Comparison of ENCODE assay signal across 1 cellular context in the genomic region with DNA sequence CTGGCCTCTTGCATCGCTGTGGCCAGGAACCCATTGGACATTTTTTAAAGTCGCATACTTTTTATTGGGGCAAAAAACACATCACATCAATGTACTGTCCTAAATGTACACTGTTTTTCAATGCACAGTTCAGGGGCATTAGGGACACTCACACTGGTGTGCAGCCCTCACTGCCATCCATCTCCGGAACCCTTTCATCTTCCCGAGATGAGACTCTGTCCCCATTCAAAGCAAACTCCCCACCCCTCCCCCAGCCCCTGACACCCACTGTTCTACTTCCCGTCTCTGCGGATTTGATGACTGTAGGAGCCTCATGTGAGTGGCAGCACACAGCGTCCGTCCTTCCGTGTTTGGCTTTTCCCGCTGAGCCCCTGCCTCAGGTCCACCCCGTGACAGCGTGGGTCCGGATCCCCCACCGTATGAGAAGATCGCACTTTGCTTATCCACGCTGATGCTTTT.
TF ChIP-seq lines count a peak whose summit lies in the region.

No MANE protein-coding gene starts in this region.

TF ChIP-seq in HepG2, 621 proteins besides CTCF, POLR2A, EP300 and RAD21 (continues in another document):
- no peak for TF ChIP-seq ARNT2 (CRISPR knock-in tag; IDR thresholded peaks at IDR 0.05; ENCODE audit: low read depth)
- no peak for TF ChIP-seq KAT7 (CRISPR knock-in tag; IDR thresholded peaks at IDR 0.05; ENCODE audit: borderline replicate concordance)
- peak; percentile 40 for TF ChIP-seq BRD4 (CRISPR knock-in tag; IDR thresholded peaks at IDR 0.05)
- peak; percentile 29; the same call in 1 of the 2 replicates for TF ChIP-seq ZMYM4 (CRISPR knock-in tag; IDR thresholded peaks at IDR 0.05)
- TF ChIP-seq ZNF432 (CRISPR knock-in tag; IDR thresholded peaks at IDR 0.05; ENCODE audit: borderline replicate concordance): no peak
- peak; percentile 40 for TF ChIP-seq CHD2 (IDR thresholded peaks at IDR 0.05; ENCODE audit: low read depth, low read length)
- TF ChIP-seq, protein P1, sequence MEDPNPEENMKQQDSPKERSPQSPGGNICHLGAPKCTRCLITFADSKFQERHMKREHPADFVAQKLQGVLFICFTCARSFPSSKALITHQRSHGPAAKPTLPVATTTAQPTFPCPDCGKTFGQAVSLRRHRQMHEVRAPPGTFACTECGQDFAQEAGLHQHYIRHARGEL (CRISPR knock-in tag; IDR thresholded peaks at IDR 0.05): no peak
- peak; percentile 83; the same call in 1 of the 2 replicates for TF ChIP-seq HMG20A (CRISPR knock-in tag; IDR thresholded peaks at IDR 0.05; ENCODE audit: borderline replicate concordance)
- TF ChIP-seq ERF (CRISPR knock-in tag; IDR thresholded peaks at IDR 0.05): 0 out of 2 replicates have a peak, but pooled peaks have one; percentile 17
- peak; percentile 92 for TF ChIP-seq ETV5 (CRISPR knock-in tag; IDR thresholded peaks at IDR 0.05; ENCODE audit: borderline replicate concordance)
- TF ChIP-seq ZNF614 (CRISPR knock-in tag; IDR thresholded peaks at IDR 0.05; ENCODE audit: borderline replicate concordance): peak; percentile 35; the same call in 1 of the 2 replicates
- TF ChIP-seq SRF (IDR thresholded peaks at IDR 0.05; ENCODE audit: low read depth, low read length): no peak
- no peak for TF ChIP-seq PCBP1 (IDR thresholded peaks at IDR 0.05; ENCODE audit: borderline replicate concordance, low read depth, low read length)
- TF ChIP-seq THYN1 (CRISPR knock-in tag; IDR thresholded peaks at IDR 0.05; ENCODE audit: borderline replicate concordance, low read depth): no peak
- TF ChIP-seq, protein P2, sequence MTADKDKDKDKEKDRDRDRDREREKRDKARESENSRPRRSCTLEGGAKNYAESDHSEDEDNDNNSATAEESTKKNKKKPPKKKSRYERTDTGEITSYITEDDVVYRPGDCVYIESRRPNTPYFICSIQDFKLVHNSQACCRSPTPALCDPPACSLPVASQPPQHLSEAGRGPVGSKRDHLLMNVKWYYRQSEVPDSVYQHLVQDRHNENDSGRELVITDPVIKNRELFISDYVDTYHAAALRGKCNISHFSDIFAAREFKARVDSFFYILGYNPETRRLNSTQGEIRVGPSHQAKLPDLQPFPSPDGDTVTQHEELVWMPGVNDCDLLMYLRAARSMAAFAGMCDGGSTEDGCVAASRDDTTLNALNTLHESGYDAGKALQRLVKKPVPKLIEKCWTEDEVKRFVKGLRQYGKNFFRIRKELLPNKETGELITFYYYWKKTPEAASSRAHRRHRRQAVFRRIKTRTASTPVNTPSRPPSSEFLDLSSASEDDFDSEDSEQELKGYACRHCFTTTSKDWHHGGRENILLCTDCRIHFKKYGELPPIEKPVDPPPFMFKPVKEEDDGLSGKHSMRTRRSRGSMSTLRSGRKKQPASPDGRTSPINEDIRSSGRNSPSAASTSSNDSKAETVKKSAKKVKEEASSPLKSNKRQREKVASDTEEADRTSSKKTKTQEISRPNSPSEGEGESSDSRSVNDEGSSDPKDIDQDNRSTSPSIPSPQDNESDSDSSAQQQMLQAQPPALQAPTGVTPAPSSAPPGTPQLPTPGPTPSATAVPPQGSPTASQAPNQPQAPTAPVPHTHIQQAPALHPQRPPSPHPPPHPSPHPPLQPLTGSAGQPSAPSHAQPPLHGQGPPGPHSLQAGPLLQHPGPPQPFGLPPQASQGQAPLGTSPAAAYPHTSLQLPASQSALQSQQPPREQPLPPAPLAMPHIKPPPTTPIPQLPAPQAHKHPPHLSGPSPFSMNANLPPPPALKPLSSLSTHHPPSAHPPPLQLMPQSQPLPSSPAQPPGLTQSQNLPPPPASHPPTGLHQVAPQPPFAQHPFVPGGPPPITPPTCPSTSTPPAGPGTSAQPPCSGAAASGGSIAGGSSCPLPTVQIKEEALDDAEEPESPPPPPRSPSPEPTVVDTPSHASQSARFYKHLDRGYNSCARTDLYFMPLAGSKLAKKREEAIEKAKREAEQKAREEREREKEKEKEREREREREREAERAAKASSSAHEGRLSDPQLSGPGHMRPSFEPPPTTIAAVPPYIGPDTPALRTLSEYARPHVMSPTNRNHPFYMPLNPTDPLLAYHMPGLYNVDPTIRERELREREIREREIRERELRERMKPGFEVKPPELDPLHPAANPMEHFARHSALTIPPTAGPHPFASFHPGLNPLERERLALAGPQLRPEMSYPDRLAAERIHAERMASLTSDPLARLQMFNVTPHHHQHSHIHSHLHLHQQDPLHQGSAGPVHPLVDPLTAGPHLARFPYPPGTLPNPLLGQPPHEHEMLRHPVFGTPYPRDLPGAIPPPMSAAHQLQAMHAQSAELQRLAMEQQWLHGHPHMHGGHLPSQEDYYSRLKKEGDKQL (CRISPR knock-in tag; IDR thresholded peaks at IDR 0.05; ENCODE audit: low read depth): 0 out of 2 replicates have a peak, but pooled peaks have one; percentile 37
- TF ChIP-seq, protein P3, sequence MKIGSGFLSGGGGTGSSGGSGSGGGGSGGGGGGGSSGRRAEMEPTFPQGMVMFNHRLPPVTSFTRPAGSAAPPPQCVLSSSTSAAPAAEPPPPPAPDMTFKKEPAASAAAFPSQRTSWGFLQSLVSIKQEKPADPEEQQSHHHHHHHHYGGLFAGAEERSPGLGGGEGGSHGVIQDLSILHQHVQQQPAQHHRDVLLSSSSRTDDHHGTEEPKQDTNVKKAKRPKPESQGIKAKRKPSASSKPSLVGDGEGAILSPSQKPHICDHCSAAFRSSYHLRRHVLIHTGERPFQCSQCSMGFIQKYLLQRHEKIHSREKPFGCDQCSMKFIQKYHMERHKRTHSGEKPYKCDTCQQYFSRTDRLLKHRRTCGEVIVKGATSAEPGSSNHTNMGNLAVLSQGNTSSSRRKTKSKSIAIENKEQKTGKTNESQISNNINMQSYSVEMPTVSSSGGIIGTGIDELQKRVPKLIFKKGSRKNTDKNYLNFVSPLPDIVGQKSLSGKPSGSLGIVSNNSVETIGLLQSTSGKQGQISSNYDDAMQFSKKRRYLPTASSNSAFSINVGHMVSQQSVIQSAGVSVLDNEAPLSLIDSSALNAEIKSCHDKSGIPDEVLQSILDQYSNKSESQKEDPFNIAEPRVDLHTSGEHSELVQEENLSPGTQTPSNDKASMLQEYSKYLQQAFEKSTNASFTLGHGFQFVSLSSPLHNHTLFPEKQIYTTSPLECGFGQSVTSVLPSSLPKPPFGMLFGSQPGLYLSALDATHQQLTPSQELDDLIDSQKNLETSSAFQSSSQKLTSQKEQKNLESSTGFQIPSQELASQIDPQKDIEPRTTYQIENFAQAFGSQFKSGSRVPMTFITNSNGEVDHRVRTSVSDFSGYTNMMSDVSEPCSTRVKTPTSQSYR (CRISPR knock-in tag; IDR thresholded peaks at IDR 0.05; ENCODE audit: borderline replicate concordance): peak; percentile 98
- TF ChIP-seq KDM6A (CRISPR knock-in tag; IDR thresholded peaks at IDR 0.05; ENCODE audit: low read depth): peak; percentile 71; the same call in 1 of the 2 replicates
- TF ChIP-seq ZNF274 (CRISPR knock-in tag; IDR thresholded peaks at IDR 0.05): 0 out of 2 replicates have a peak, but pooled peaks have one; percentile 47
- 0 out of 2 replicates have a peak, but pooled peaks have one; percentile 2 for TF ChIP-seq ZNF607 (CRISPR knock-in tag; IDR thresholded peaks at IDR 0.05; ENCODE audit: borderline replicate concordance)
- TF ChIP-seq TBX2 (CRISPR knock-in tag; IDR thresholded peaks at IDR 0.05; ENCODE audit: borderline replicate concordance): peak; percentile 75
- TF ChIP-seq CREB1 (IDR thresholded peaks at IDR 0.05): no peak
- no peak for TF ChIP-seq CREB1 (CRISPR knock-in tag; IDR thresholded peaks at IDR 0.05)
- TF ChIP-seq ZNF446 (CRISPR knock-in tag; IDR thresholded peaks at IDR 0.05): no peak
- no peak; the same call in 1 of the 2 replicates for TF ChIP-seq FOXK1 (CRISPR knock-in tag; IDR thresholded peaks at IDR 0.05; ENCODE audit: borderline replicate concordance, low read depth)
- peak; percentile 43; the same call in 1 of the 3 replicates for TF ChIP-seq MXI1 (IDR thresholded peaks at IDR 0.05; ENCODE audit: borderline replicate concordance, low read depth, low read length)
- peak; percentile 47 for TF ChIP-seq YY1 (IDR thresholded peaks at IDR 0.05; ENCODE audit: insufficient read depth, insufficient replicate concordance, low read depth, low read length)
- TF ChIP-seq ZNF12 (CRISPR knock-in tag; IDR thresholded peaks at IDR 0.05): no peak
- TF ChIP-seq, protein P4, sequence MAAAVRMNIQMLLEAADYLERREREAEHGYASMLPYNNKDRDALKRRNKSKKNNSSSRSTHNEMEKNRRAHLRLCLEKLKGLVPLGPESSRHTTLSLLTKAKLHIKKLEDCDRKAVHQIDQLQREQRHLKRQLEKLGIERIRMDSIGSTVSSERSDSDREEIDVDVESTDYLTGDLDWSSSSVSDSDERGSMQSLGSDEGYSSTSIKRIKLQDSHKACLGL (CRISPR knock-in tag; IDR thresholded peaks at IDR 0.05): no peak
- TF ChIP-seq MEIS2 (CRISPR knock-in tag; IDR thresholded peaks at IDR 0.05): peak; percentile 58
- TF ChIP-seq, protein P5, sequence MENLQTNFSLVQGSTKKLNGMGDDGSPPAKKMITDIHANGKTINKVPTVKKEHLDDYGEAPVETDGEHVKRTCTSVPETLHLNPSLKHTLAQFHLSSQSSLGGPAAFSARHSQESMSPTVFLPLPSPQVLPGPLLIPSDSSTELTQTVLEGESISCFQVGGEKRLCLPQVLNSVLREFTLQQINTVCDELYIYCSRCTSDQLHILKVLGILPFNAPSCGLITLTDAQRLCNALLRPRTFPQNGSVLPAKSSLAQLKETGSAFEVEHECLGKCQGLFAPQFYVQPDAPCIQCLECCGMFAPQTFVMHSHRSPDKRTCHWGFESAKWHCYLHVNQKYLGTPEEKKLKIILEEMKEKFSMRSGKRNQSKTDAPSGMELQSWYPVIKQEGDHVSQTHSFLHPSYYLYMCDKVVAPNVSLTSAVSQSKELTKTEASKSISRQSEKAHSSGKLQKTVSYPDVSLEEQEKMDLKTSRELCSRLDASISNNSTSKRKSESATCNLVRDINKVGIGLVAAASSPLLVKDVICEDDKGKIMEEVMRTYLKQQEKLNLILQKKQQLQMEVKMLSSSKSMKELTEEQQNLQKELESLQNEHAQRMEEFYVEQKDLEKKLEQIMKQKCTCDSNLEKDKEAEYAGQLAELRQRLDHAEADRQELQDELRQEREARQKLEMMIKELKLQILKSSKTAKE (CRISPR knock-in tag; IDR thresholded peaks at IDR 0.05; ENCODE audit: borderline replicate concordance): peak; percentile 57; the same call in 1 of the 2 replicates
- TF ChIP-seq GABPB1 (CRISPR knock-in tag; IDR thresholded peaks at IDR 0.05): peak; percentile 64
- TF ChIP-seq SALL1 (CRISPR knock-in tag; IDR thresholded peaks at IDR 0.05): peak; percentile 81
- TF ChIP-seq, protein P6, sequence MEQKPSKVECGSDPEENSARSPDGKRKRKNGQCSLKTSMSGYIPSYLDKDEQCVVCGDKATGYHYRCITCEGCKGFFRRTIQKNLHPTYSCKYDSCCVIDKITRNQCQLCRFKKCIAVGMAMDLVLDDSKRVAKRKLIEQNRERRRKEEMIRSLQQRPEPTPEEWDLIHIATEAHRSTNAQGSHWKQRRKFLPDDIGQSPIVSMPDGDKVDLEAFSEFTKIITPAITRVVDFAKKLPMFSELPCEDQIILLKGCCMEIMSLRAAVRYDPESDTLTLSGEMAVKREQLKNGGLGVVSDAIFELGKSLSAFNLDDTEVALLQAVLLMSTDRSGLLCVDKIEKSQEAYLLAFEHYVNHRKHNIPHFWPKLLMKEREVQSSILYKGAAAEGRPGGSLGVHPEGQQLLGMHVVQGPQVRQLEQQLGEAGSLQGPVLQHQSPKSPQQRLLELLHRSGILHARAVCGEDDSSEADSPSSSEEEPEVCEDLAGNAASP (CRISPR knock-in tag; IDR thresholded peaks at IDR 0.05; ENCODE audit: borderline replicate concordance): peak; percentile 76; the same call in 1 of the 2 replicates
- TF ChIP-seq, protein P7, sequence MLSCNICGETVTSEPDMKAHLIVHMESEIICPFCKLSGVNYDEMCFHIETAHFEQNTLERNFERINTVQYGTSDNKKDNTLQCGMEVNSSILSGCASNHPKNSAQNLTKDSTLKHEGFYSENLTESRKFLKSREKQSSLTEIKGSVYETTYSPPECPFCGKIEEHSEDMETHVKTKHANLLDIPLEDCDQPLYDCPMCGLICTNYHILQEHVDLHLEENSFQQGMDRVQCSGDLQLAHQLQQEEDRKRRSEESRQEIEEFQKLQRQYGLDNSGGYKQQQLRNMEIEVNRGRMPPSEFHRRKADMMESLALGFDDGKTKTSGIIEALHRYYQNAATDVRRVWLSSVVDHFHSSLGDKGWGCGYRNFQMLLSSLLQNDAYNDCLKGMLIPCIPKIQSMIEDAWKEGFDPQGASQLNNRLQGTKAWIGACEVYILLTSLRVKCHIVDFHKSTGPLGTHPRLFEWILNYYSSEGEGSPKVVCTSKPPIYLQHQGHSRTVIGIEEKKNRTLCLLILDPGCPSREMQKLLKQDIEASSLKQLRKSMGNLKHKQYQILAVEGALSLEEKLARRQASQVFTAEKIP (CRISPR knock-in tag; IDR thresholded peaks at IDR 0.05; ENCODE audit: borderline replicate concordance): no peak
- no peak for TF ChIP-seq PRPF4 (IDR thresholded peaks at IDR 0.05; ENCODE audit: low read depth, low read length, poor library complexity, severe bottlenecking)
- TF ChIP-seq, protein P8, sequence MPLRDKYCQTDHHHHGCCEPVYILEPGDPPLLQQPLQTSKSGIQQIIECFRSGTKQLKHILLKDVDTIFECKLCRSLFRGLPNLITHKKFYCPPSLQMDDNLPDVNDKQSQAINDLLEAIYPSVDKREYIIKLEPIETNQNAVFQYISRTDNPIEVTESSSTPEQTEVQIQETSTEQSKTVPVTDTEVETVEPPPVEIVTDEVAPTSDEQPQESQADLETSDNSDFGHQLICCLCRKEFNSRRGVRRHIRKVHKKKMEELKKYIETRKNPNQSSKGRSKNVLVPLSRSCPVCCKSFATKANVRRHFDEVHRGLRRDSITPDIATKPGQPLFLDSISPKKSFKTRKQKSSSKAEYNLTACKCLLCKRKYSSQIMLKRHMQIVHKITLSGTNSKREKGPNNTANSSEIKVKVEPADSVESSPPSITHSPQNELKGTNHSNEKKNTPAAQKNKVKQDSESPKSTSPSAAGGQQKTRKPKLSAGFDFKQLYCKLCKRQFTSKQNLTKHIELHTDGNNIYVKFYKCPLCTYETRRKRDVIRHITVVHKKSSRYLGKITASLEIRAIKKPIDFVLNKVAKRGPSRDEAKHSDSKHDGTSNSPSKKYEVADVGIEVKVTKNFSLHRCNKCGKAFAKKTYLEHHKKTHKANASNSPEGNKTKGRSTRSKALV (CRISPR knock-in tag; IDR thresholded peaks at IDR 0.05): no peak
- TF ChIP-seq ZNF124 (CRISPR knock-in tag; IDR thresholded peaks at IDR 0.05): 0 out of 2 replicates have a peak, but pooled peaks have one; percentile 28
